ENCODE assay signal across 7 cellular contexts in genomic region chr19:344625-345319, GRCh38. TPM values are rescaled to one million over a fixed set of nuclear protein-coding genes. Genes with fewer than 3 reads are reported as not detected.
DNase-seq lines count a peak whose midpoint lies in the region; ATAC-seq and TF ChIP-seq lines count a peak whose summit lies in the region.

MIER2 (minus strand) TSS chr19:344796; CDS start chr19:344782, 14 bp downstream.

- peak; percentile 80 for ATAC-seq in GM18498 (IDR thresholded peaks at IDR 0.05; ENCODE audit: unreplicated experiment)
- peak; percentile 58 for ATAC-seq in HG02943 (IDR thresholded peaks at IDR 0.05; ENCODE audit: low read depth, unreplicated experiment)

- H3K27me3 Mint-ChIP-seq in activated CD4-positive, alpha-beta T cell treated with anti-CD3 and anti-CD28 coated beads, Interleukin-2, amount 10 ng/mL, durations not matched to agents 7 days and 5 days, result peaks cover 2% of the 10 kb centered on the region

- H3K36me3 Mint-ChIP-seq in activated CD4-positive, alpha-beta T cell treated with anti-CD3 and anti-CD28 coated beads, Interleukin-2, amount 10 ng/mL, durations not matched to agents 7 days and 5 days (ENCODE audit: low read depth), result peaks cover 22% of the 10 kb centered on the region

- peak within 1 kb of the TSS; percentile 76 for H3K4me3 Mint-ChIP-seq in activated CD4-positive, alpha-beta T cell treated with anti-CD3 and anti-CD28 coated beads, Interleukin-2, amount 10 ng/mL, durations not matched to agents 7 days and 5 days

- peak within 1 kb of the TSS; percentile 91 for H3K27ac Mint-ChIP-seq in activated CD4-positive, alpha-beta T cell treated with anti-CD3 and anti-CD28 coated beads, Interleukin-2, amount 10 ng/mL, durations not matched to agents 7 days and 5 days

- H3K9me3 Mint-ChIP-seq in activated CD4-positive, alpha-beta T cell treated with anti-CD3 and anti-CD28 coated beads, Interleukin-2, amount 10 ng/mL, durations not matched to agents 7 days and 5 days, result peaks cover 7% of the 10 kb centered on the region

- peaks cover 43% of the 10 kb centered on the region for H3K4me1 Mint-ChIP-seq in activated CD4-positive, alpha-beta T cell treated with anti-CD3 and anti-CD28 coated beads, Interleukin-2, amount 10 ng/mL, durations not matched to agents 7 days and 5 days

- TF ChIP-seq CTCF in coronary artery (IDR thresholded peaks at IDR 0.05), result no peak

- CTCF ChIA-PET in activated CD4-positive, alpha-beta T cell treated with anti-CD3 and anti-CD28 coated beads, Interleukin-2, amount 10 ng/mL, durations not matched to agents 7 days and 5 days (lab: Charles Lee), result no interaction called here

- DNase-seq in NCI-H2227 treated with DMSO at 0.1 percent for 48 hours (lab: John Stamatoyannopoulos, UW) (peak; percentile 45), coronary artery (ENCODE audit: low spot score) (no peak), left kidney (ENCODE audit: low read depth, low spot score) (peak; percentile 88)
- DNase-seq in activated CD4-positive, alpha-beta T cell treated with anti-CD3 and anti-CD28 coated beads, Interleukin-2, amount 10 ng/mL, durations not matched to agents 7 days and 5 days, result peak; percentile 87
- DNase-seq in stimulated activated CD4-positive, alpha-beta T cell treated with anti-CD3 and anti-CD28 coated beads, Interleukin-1b, Interleukin-23, amount 100 ng/mL, for 4 hours (ENCODE audit: low read depth in 2 of 2), result peak; percentile 90 to 94

- peak within 1 kb of the TSS; percentile 73 to 84 for H3K27ac ChIP-seq in coronary artery

- peak within 1 kb of the TSS; percentile 98 for H3K4me3 ChIP-seq in coronary artery

- POLR2A ChIA-PET in activated CD4-positive, alpha-beta T cell treated with anti-CD3 and anti-CD28 coated beads, Interleukin-2, amount 10 ng/mL, durations not matched to agents 7 days and 5 days (lab: Charles Lee), result no interaction called here

RNA-seq across cellular contexts. Expression of gene MIER2, which starts in this region (rescaled TPM):
- 10 to 100 TPM; 20.7 to 22.0 TPM for total RNA-seq in activated CD4-positive, alpha-beta T cell treated with anti-CD3 and anti-CD28 coated beads, Interleukin-2, amount 10 ng/mL, durations not matched to agents 7 days and 5 days
